ENCODE assay signal across 1 cellular context in genomic region chr12:63917864-63918742, GRCh38.
A peak's percentile ranks its signal among the peaks of the same experiment; 100 is the strongest.
TF ChIP-seq lines count a peak whose summit lies in the region.

No MANE protein-coding gene starts in this region.

TF ChIP-seq in HepG2, 621 proteins besides CTCF, POLR2A, EP300 and RAD21 (continued from another document and continues in another):
- no peak for TF ChIP-seq HNF1A (IDR thresholded peaks at IDR 0.05; ENCODE audit: low read depth)
- TF ChIP-seq HNF1A (CRISPR knock-in tag; IDR thresholded peaks at IDR 0.05; ENCODE audit: borderline replicate concordance): no peak
- TF ChIP-seq ASH2L (IDR thresholded peaks at IDR 0.05; ENCODE audit: insufficient read length, low read depth, low read length): peak; percentile 27
- TF ChIP-seq ZNF891 (CRISPR knock-in tag; IDR thresholded peaks at IDR 0.05): no peak
- TF ChIP-seq MEF2D (CRISPR knock-in tag; IDR thresholded peaks at IDR 0.05): no peak
- peak; percentile 58 for TF ChIP-seq SAP130 (CRISPR knock-in tag; IDR thresholded peaks at IDR 0.05; ENCODE audit: low read depth)
- TF ChIP-seq SMC3 (IDR thresholded peaks at IDR 0.05; ENCODE audit: low read length): peak; percentile 33; the same call in 1 of the 2 replicates
- peak; percentile 29; the same call in 1 of the 2 replicates for TF ChIP-seq HNF4A (CRISPR knock-in tag; IDR thresholded peaks at IDR 0.05)
- 0 out of 2 replicates have a peak, but pooled peaks have one; percentile 15 for TF ChIP-seq NR2F6 (IDR thresholded peaks at IDR 0.05)
- 0 out of 2 replicates have a peak, but pooled peaks have one; percentile 4 for TF ChIP-seq NR2F6 (CRISPR knock-in tag; IDR thresholded peaks at IDR 0.05)
- no peak for TF ChIP-seq ZNF296 (CRISPR knock-in tag; conservative IDR thresholded peaks at IDR 0.05)
- no peak for TF ChIP-seq SMARCC2 (IDR thresholded peaks at IDR 0.05)
- no peak for TF ChIP-seq YEATS4 (CRISPR knock-in tag; IDR thresholded peaks at IDR 0.05; ENCODE audit: borderline replicate concordance)
- no peak for TF ChIP-seq ZBTB1 (CRISPR knock-in tag; IDR thresholded peaks at IDR 0.05; ENCODE audit: borderline replicate concordance)
- TF ChIP-seq, protein P1, sequence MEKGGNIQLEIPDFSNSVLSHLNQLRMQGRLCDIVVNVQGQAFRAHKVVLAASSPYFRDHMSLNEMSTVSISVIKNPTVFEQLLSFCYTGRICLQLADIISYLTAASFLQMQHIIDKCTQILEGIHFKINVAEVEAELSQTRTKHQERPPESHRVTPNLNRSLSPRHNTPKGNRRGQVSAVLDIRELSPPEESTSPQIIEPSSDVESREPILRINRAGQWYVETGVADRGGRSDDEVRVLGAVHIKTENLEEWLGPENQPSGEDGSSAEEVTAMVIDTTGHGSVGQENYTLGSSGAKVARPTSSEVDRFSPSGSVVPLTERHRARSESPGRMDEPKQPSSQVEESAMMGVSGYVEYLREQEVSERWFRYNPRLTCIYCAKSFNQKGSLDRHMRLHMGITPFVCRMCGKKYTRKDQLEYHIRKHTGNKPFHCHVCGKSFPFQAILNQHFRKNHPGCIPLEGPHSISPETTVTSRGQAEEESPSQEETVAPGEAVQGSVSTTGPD (CRISPR knock-in tag; IDR thresholded peaks at IDR 0.05): no peak
- no peak for TF ChIP-seq ZNF850 (CRISPR knock-in tag; conservative IDR thresholded peaks at IDR 0.05)
- peak; percentile 64; the same call in 1 of the 2 replicates for TF ChIP-seq CREM (IDR thresholded peaks at IDR 0.05)
- no peak for TF ChIP-seq CREM (CRISPR knock-in tag; IDR thresholded peaks at IDR 0.05)
- 0 out of 2 replicates have a peak, but pooled peaks have one; percentile 6 for TF ChIP-seq FOXJ3 (CRISPR knock-in tag; IDR thresholded peaks at IDR 0.05; ENCODE audit: borderline replicate concordance)
- peak; percentile 56; the same call in 1 of the 2 replicates for TF ChIP-seq FOXA3 (CRISPR knock-in tag; IDR thresholded peaks at IDR 0.05)
- no peak for TF ChIP-seq ZNF460 (CRISPR knock-in tag; IDR thresholded peaks at IDR 0.05; ENCODE audit: borderline replicate concordance)
- TF ChIP-seq ISL2 (CRISPR knock-in tag; IDR thresholded peaks at IDR 0.05): no peak
- no peak for TF ChIP-seq BCLAF1 (IDR thresholded peaks at IDR 0.05)
- TF ChIP-seq BCL6 (CRISPR knock-in tag; IDR thresholded peaks at IDR 0.05): no peak
- TF ChIP-seq ATAD3A (CRISPR knock-in tag; IDR thresholded peaks at IDR 0.05): no peak
- no peak for TF ChIP-seq ZNF431 (CRISPR knock-in tag; IDR thresholded peaks at IDR 0.05; ENCODE audit: borderline replicate concordance, low read depth)
- TF ChIP-seq PAX8 (CRISPR knock-in tag; IDR thresholded peaks at IDR 0.05; ENCODE audit: borderline replicate concordance): no peak
- TF ChIP-seq EEA1 (CRISPR knock-in tag; IDR thresholded peaks at IDR 0.05; ENCODE audit: borderline replicate concordance): no peak
- TF ChIP-seq FLYWCH1 (CRISPR knock-in tag; IDR thresholded peaks at IDR 0.05): no peak
- TF ChIP-seq SYNCRIP (IDR thresholded peaks at IDR 0.05; ENCODE audit: insufficient read depth, low read depth, low read length): no peak
- TF ChIP-seq, protein P2, sequence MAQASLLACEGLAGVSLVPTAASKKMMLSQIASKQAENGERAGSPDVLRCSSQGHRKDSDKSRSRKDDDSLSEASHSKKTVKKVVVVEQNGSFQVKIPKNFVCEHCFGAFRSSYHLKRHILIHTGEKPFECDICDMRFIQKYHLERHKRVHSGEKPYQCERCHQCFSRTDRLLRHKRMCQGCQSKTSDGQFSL (CRISPR knock-in tag; IDR thresholded peaks at IDR 0.05): no peak
- peak; percentile 15; the same call in 1 of the 2 replicates for TF ChIP-seq HMG20B (CRISPR knock-in tag; conservative IDR thresholded peaks at IDR 0.05)
- TF ChIP-seq, protein P3, sequence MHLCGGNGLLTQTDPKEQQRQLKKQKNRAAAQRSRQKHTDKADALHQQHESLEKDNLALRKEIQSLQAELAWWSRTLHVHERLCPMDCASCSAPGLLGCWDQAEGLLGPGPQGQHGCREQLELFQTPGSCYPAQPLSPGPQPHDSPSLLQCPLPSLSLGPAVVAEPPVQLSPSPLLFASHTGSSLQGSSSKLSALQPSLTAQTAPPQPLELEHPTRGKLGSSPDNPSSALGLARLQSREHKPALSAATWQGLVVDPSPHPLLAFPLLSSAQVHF (CRISPR knock-in tag; IDR thresholded peaks at IDR 0.05): no peak
- no peak for TF ChIP-seq BORCS8-MEF2B (CRISPR knock-in tag; IDR thresholded peaks at IDR 0.05)
- no peak for TF ChIP-seq ZNF7 (CRISPR knock-in tag; IDR thresholded peaks at IDR 0.05)
- no peak for TF ChIP-seq ZKSCAN8 (CRISPR knock-in tag; IDR thresholded peaks at IDR 0.05; ENCODE audit: borderline replicate concordance)
- TF ChIP-seq ELF1 (CRISPR knock-in tag; IDR thresholded peaks at IDR 0.05): no peak
- no peak for TF ChIP-seq JARID2 (CRISPR knock-in tag; IDR thresholded peaks at IDR 0.05; ENCODE audit: insufficient replicate concordance)
- TF ChIP-seq, protein P4, sequence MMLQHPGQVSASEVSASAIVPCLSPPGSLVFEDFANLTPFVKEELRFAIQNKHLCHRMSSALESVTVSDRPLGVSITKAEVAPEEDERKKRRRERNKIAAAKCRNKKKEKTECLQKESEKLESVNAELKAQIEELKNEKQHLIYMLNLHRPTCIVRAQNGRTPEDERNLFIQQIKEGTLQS (CRISPR knock-in tag; IDR thresholded peaks at IDR 0.05): no peak
- TF ChIP-seq GFI1 (CRISPR knock-in tag; IDR thresholded peaks at IDR 0.05; ENCODE audit: borderline replicate concordance): peak; percentile 36; the same call in 1 of the 2 replicates
- no peak for TF ChIP-seq ZNF510 (CRISPR knock-in tag; IDR thresholded peaks at IDR 0.05; ENCODE audit: low read depth)
- TF ChIP-seq ZFP1 (CRISPR knock-in tag; IDR thresholded peaks at IDR 0.05): no peak; the same call in 1 of the 2 replicates
- TF ChIP-seq, protein P5, sequence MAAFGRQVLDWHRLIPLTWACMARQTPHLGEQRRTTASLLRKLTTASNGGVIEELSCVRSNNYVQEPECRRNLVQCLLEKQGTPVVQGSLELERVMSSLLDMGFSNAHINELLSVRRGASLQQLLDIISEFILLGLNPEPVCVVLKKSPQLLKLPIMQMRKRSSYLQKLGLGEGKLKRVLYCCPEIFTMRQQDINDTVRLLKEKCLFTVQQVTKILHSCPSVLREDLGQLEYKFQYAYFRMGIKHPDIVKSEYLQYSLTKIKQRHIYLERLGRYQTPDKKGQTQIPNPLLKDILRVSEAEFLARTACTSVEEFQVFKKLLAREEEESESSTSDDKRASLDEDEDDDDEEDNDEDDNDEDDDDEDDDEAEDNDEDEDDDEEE (CRISPR knock-in tag; IDR thresholded peaks at IDR 0.05): no peak
- no peak for TF ChIP-seq ZFX (CRISPR knock-in tag; IDR thresholded peaks at IDR 0.05; ENCODE audit: low read depth)
- no peak for TF ChIP-seq ZNF274 (CRISPR knock-in tag; IDR thresholded peaks at IDR 0.05)
- no peak for TF ChIP-seq ZNF260 (CRISPR knock-in tag; IDR thresholded peaks at IDR 0.05; ENCODE audit: borderline replicate concordance, low read depth)
- TF ChIP-seq FOXA1 (IDR thresholded peaks at IDR 0.05): no peak
- peak; percentile 11; the same call in 1 of the 2 replicates for TF ChIP-seq FOXA1 (CRISPR knock-in tag; IDR thresholded peaks at IDR 0.05)
- no peak for TF ChIP-seq SP4 (CRISPR knock-in tag; IDR thresholded peaks at IDR 0.05)
- TF ChIP-seq, protein P6, sequence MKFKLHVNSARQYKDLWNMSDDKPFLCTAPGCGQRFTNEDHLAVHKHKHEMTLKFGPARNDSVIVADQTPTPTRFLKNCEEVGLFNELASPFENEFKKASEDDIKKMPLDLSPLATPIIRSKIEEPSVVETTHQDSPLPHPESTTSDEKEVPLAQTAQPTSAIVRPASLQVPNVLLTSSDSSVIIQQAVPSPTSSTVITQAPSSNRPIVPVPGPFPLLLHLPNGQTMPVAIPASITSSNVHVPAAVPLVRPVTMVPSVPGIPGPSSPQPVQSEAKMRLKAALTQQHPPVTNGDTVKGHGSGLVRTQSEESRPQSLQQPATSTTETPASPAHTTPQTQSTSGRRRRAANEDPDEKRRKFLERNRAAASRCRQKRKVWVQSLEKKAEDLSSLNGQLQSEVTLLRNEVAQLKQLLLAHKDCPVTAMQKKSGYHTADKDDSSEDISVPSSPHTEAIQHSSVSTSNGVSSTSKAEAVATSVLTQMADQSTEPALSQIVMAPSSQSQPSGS (CRISPR knock-in tag; IDR thresholded peaks at IDR 0.05): no peak
- TF ChIP-seq ARID5B (CRISPR knock-in tag; IDR thresholded peaks at IDR 0.05): peak; percentile 83; the same call in 1 of the 2 replicates
- TF ChIP-seq POLR2AphosphoS2 (IDR thresholded peaks at IDR 0.05; ENCODE audit: low read depth, low read length): no peak
- TF ChIP-seq ZNF350 (CRISPR knock-in tag; IDR thresholded peaks at IDR 0.05; ENCODE audit: borderline replicate concordance, low read depth): no peak
- TF ChIP-seq TCF7 (IDR thresholded peaks at IDR 0.05; ENCODE audit: low read depth): peak; percentile 54
- TF ChIP-seq RARG (CRISPR knock-in tag; IDR thresholded peaks at IDR 0.05; ENCODE audit: low read depth): no peak
- no peak for TF ChIP-seq TOE1 (CRISPR knock-in tag; IDR thresholded peaks at IDR 0.05)
